ENCODE assay signal across 10 cellular contexts in the genomic region with DNA sequence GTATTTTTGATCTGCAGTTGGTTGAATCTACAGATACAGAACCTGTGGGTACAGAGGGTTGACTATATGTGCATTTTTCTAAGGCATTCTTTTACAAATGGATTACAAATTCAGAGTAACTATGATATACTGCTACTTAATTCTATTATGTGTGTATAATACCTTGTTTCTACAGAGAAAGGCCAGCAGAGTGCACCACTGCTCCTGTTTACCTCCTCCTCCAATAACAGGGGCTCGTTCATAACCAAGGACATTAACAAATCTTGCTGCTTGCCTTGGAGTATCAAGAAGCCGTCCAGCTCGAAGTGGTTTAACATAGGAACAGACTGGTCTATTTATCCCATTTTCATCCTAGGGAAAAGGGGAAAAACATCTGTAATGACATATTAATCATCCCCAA. TPM values are rescaled to one million over a fixed set of nuclear protein-coding genes. Genes with fewer than 3 reads are reported as not detected.
DNase-seq lines count a peak whose midpoint lies in the region; ATAC-seq and TF ChIP-seq lines count a peak whose summit lies in the region.
"Had no signal": no experiment of that assay in that cellular context is flagged by ENCODE, and none has a peak within 500 bp of the region (broad histone marks: within the 10 kb centered on the region; RNA-seq: fewer than 3 reads in every experiment).

No MANE protein-coding gene starts in this region.

- H3K4me1 ChIP-seq in mesenchymal stem cell (ENCODE audit: control insufficient read depth, insufficient read depth, low read depth, low read length) (no peaks in the 10 kb centered on the region), gastroesophageal sphincter (no peaks in the 10 kb centered on the region)

- H2AFZ ChIP-seq in mesenchymal stem cell (ENCODE audit: low read depth, low read length), result no peak overlapping the region

- peaks cover 4% of the 10 kb centered on the region for H3K79me1 ChIP-seq in mesenchymal stem cell (replicated peaks; ENCODE audit: low read length, poor library complexity, severe bottlenecking)

- in situ Hi-C loops in astrocyte of the cerebellum (cut with HindIII; ENCODE audit: low sequenced_read_pairs), result no loop called here

- H3K14ac ChIP-seq in mesenchymal stem cell (ENCODE audit: low read length in 2 of 2), result no peak overlapping the region

- no peak overlapping the region for H3K4me3 ChIP-seq in astrocyte of the cerebellum (ENCODE audit: low read depth, low read length)
- H3K4me3 ChIP-seq in mesenchymal stem cell (ENCODE audit: insufficient read depth in 1 of 2, low read depth in 1 of 2, low read length in 2 of 2), result no peak overlapping the region
- H3K4me3 ChIP-seq in gastroesophageal sphincter, result no peak overlapping the region

- no peaks in the 10 kb centered on the region for H3K9me3 ChIP-seq in mesenchymal stem cell (ENCODE audit: control insufficient read depth, low read length)
- H3K9me3 ChIP-seq in gastroesophageal sphincter, result no peaks in the 10 kb centered on the region
- H3K9me3 ChIP-seq: neutrophil had no signal

- DNase-seq in NCI-H2196 treated with DMSO at 0.1 percent for 48 hours (lab: John Stamatoyannopoulos, UW; ENCODE audit: unreplicated experiment) (peak; percentile 15), NCI-H2196 (lab: John Stamatoyannopoulos, UW; ENCODE audit: unreplicated experiment) (no peak), M059J (ENCODE audit: low read depth) (peak; percentile 4), astrocyte of the cerebellum (ENCODE audit: low read depth) (no peak), mesenchymal stem cell (peak; percentile 36)
- DNase-seq in stimulated activated CD4-positive, alpha-beta T cell treated with anti-CD3 and anti-CD28 coated beads, Interleukin-4, amount 100 ng/mL, for 1 hour, result no peak
- DNase-seq: RPMI8226 had no signal

- H3K4ac ChIP-seq in mesenchymal stem cell (ENCODE audit: low read depth in 1 of 2, low read length in 2 of 2), result no peak overlapping the region

- no peak overlapping the region for H2BK12ac ChIP-seq in mesenchymal stem cell (ENCODE audit: low read length in 2 of 2)

- H3K4me2 ChIP-seq in mesenchymal stem cell (ENCODE audit: low read length, poor library complexity, severe bottlenecking), result no peak overlapping the region

- H3K23ac ChIP-seq in mesenchymal stem cell (ENCODE audit: low read length in 2 of 2), result no peak overlapping the region

- no peak overlapping the region for H2BK15ac ChIP-seq in mesenchymal stem cell (ENCODE audit: low read depth, poor library complexity, severe bottlenecking)

- ATAC-seq in gastroesophageal sphincter (no peak), GM19397 (IDR thresholded peaks at IDR 0.05; ENCODE audit: unreplicated experiment) (no peak)

- TF ChIP-seq CTCF in astrocyte of the cerebellum (IDR thresholded peaks at IDR 0.05; ENCODE audit: low read depth, low read length, missing control alignments), result peak; percentile 36
- TF ChIP-seq CTCF in gastroesophageal sphincter (IDR thresholded peaks at IDR 0.05), result no peak

- H3K27me3 ChIP-seq in mesenchymal stem cell (ENCODE audit: control insufficient read depth in 1 of 2, insufficient read depth in 1 of 2, low read length in 2 of 2) (no peaks in the 10 kb centered on the region), gastroesophageal sphincter (no peaks in the 10 kb centered on the region)
- H3K27me3 ChIP-seq: neutrophil had no signal

- no peak overlapping the region for H2BK120ac ChIP-seq in mesenchymal stem cell (ENCODE audit: low read depth, low read length)

- no peak overlapping the region for H2AK5ac ChIP-seq in mesenchymal stem cell (ENCODE audit: low read length, severe bottlenecking)

- WGBS in mesenchymal stem cell, result 71% methylated on average over 1 of the region's 3 CpGs
- 76 to 87% methylated on average over 3 of the region's 3 CpGs for WGBS in gastroesophageal sphincter (ENCODE audit: low coverage in 1 of 2), 2 donors

- no peak overlapping the region for H2BK5ac ChIP-seq in mesenchymal stem cell (ENCODE audit: low read depth, low read length, poor library complexity, severe bottlenecking)

- H4K8ac ChIP-seq in mesenchymal stem cell (ENCODE audit: low read length), result no peak overlapping the region

- H4K91ac ChIP-seq in mesenchymal stem cell (ENCODE audit: low read length), result no peak overlapping the region

- no peak for TF ChIP-seq EP300 in gastroesophageal sphincter (IDR thresholded peaks at IDR 0.05)

- H3K27ac ChIP-seq in mesenchymal stem cell (ENCODE audit: low read length, poor library complexity, severe bottlenecking), result no peak overlapping the region
- no peak overlapping the region for H3K27ac ChIP-seq in gastroesophageal sphincter
- H3K27ac ChIP-seq: neutrophil had no signal

- H3K36me3 ChIP-seq in mesenchymal stem cell (ENCODE audit: control insufficient read depth in 1 of 2, insufficient read depth in 2 of 2, low read depth in 1 of 2, low read length in 2 of 2) (peaks cover 11 to 27% of the 10 kb centered on the region in 2 experiments), gastroesophageal sphincter (peaks cover 0 to 58% of the 10 kb centered on the region in 2 donors)

- TF ChIP-seq POLR2A in gastroesophageal sphincter (IDR thresholded peaks at IDR 0.05), result no peak

- H3K18ac ChIP-seq in mesenchymal stem cell (ENCODE audit: low read depth in 1 of 2, low read length in 2 of 2), result no peak overlapping the region

- H3K9ac ChIP-seq in mesenchymal stem cell (ENCODE audit: low read length), result no peak overlapping the region

RNA-seq across cellular contexts. Expression of gene CEP76, which starts 16.4 kb away (rescaled TPM):
- 9.9 and 22.4 TPM in 2 replicates for total RNA-seq in M059J (2014; rRNA removed; shearing (Covaris generic))
- 3.8 TPM for polyA plus RNA-seq in mesenchymal stem cell (2013, experiment 1 of 2)
- polyA plus RNA-seq in mesenchymal stem cell (2013, experiment 2 of 2), result 4.8 TPM
- total RNA-seq in gastroesophageal sphincter, result 10 to 100 TPM in 2 of 4 donors, 1 to 10 TPM in 2; 6.8 to 14.2 (median 9.6) TPM

RNA-seq across cellular contexts. Expression of gene PSMG2, which starts 16.7 kb away (rescaled TPM):
- 92.3 and 136 TPM in 2 replicates for total RNA-seq in M059J (2014; rRNA removed; shearing (Covaris generic))
- 73.3 TPM for polyA plus RNA-seq in mesenchymal stem cell (2013, experiment 1 of 2)
- polyA plus RNA-seq in mesenchymal stem cell (2013, experiment 2 of 2), result 80.6 TPM
- total RNA-seq in gastroesophageal sphincter, result 100 to 1,000 TPM in 1 of 4 donors, 10 to 100 TPM in 3; 80.5 to 101 (median 82.3) TPM

RNA-seq across cellular contexts. Expression of gene SPIRE1, which starts 28.2 kb away (rescaled TPM):
- total RNA-seq in M059J (2014; rRNA removed; shearing (Covaris generic)), result 19.1 and 21.2 TPM in 2 replicates
- 22.1 TPM for polyA plus RNA-seq in mesenchymal stem cell (2013, experiment 1 of 2)
- polyA plus RNA-seq in mesenchymal stem cell (2013, experiment 2 of 2), result 21.5 TPM
- total RNA-seq in gastroesophageal sphincter, result 10 to 100 TPM; 37.4 to 50.8 (median 43.0) TPM

Comparison
In these comparisons a context has a peak if more than half of its experiments do, and no peak if none do; other contexts are left out.
1. DNase-seq: peak in NCI-H2196 treated with DMSO at 0.1 percent for 48 hours (single experiment), M059J (single experiment) and mesenchymal stem cell (single experiment); none in NCI-H2196 (single experiment), astrocyte of the cerebellum (single experiment) and stimulated activated CD4-positive, alpha-beta T cell treated with anti-CD3 and anti-CD28 coated beads, Interleukin-4, amount 100 ng/mL, for 1 hour (single experiment).